ENCODE assay signal across 1 cellular context in the genomic region with DNA sequence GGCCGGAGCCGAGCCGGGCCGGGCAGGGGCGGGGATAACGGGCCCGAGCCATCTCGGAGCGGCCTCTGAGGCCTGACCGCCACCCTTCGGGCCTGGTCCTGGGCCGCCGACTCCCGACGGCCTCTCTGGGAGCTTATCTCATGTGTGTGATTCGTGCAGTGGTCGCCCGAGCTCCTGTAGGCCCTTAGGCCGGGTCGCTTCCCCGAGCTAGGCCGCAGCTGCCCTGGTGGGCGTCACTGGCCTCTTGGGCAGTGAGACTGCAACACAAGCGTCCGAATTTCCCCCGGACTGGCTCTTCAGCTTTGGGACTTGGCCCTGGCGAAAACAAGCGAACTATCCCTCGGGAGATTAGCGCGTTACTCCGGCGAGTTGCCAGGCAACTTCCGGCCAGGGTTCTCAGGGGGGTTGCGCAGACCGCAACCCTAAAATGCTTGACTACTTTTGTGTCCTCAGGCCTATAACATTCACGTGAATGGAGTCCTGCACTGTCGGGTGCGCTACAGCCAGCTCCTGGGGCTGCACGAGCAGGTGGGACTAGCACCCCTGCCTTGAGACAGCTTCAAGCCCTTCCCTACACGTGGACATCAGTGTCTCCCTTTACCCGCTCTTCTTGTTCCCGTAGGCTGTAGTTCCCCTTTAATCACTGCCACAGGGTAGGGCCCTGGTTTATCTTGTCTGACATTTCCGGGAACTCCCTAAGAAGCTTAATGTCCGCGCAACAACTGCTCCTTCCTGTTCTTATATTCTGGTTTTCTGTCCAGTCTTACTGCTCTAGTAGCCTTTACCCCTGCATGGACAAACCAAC.
TF ChIP-seq lines count a peak whose summit lies in the region.

No MANE protein-coding gene starts in this region.

TF ChIP-seq in HepG2, 621 proteins besides CTCF, POLR2A, EP300 and RAD21 (continued from another document and continues in another):
- TF ChIP-seq, protein P1, sequence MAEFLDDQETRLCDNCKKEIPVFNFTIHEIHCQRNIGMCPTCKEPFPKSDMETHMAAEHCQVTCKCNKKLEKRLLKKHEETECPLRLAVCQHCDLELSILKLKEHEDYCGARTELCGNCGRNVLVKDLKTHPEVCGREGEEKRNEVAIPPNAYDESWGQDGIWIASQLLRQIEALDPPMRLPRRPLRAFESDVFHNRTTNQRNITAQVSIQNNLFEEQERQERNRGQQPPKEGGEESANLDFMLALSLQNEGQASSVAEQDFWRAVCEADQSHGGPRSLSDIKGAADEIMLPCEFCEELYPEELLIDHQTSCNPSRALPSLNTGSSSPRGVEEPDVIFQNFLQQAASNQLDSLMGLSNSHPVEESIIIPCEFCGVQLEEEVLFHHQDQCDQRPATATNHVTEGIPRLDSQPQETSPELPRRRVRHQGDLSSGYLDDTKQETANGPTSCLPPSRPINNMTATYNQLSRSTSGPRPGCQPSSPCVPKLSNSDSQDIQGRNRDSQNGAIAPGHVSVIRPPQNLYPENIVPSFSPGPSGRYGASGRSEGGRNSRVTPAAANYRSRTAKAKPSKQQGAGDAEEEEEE (CRISPR knock-in tag; IDR thresholded peaks at IDR 0.05; ENCODE audit: borderline replicate concordance), result no peak
- TF ChIP-seq MTA3 (CRISPR knock-in tag; IDR thresholded peaks at IDR 0.05) (no peak), CBX1 (IDR thresholded peaks at IDR 0.05; ENCODE audit: low read depth) (no peak), RAD51 (IDR thresholded peaks at IDR 0.05; ENCODE audit: borderline replicate concordance) (no peak), SP1 (IDR thresholded peaks at IDR 0.05) (no peak), SP1 (CRISPR knock-in tag; IDR thresholded peaks at IDR 0.05) (no peak), ZNF460 (CRISPR knock-in tag; IDR thresholded peaks at IDR 0.05; ENCODE audit: borderline replicate concordance) (no peak), MLLT10 (CRISPR knock-in tag; IDR thresholded peaks at IDR 0.05) (no peak), NPAS2 (CRISPR knock-in tag; IDR thresholded peaks at IDR 0.05; ENCODE audit: borderline replicate concordance) (no peak), ZFP90 (CRISPR knock-in tag; IDR thresholded peaks at IDR 0.05; ENCODE audit: borderline replicate concordance) (no peak), ZNF790 (CRISPR knock-in tag; IDR thresholded peaks at IDR 0.05; ENCODE audit: borderline replicate concordance) (no peak), ZNF160 (CRISPR knock-in tag; IDR thresholded peaks at IDR 0.05) (no peak), ZBTB21 (CRISPR knock-in tag; IDR thresholded peaks at IDR 0.05) (no peak; the same call in 1 of the 2 replicates), HDAC2 (CRISPR knock-in tag; IDR thresholded peaks at IDR 0.05) (no peak), YEATS2 (CRISPR knock-in tag; IDR thresholded peaks at IDR 0.05; ENCODE audit: borderline replicate concordance) (no peak), KDM1A (CRISPR knock-in tag; IDR thresholded peaks at IDR 0.05) (no peak), SPEN (CRISPR knock-in tag; IDR thresholded peaks at IDR 0.05; ENCODE audit: low read depth) (no peak), SMARCC2 (IDR thresholded peaks at IDR 0.05) (no peak), ZSCAN9 (CRISPR knock-in tag; IDR thresholded peaks at IDR 0.05; ENCODE audit: borderline replicate concordance) (no peak), ZNF335 (CRISPR knock-in tag; IDR thresholded peaks at IDR 0.05) (no peak; the same call in 1 of the 2 replicates), ZNF724P (CRISPR knock-in tag; IDR thresholded peaks at IDR 0.05; ENCODE audit: borderline replicate concordance) (no peak), RFX3 (CRISPR knock-in tag; IDR thresholded peaks at IDR 0.05) (no peak)
- TF ChIP-seq, protein P2, sequence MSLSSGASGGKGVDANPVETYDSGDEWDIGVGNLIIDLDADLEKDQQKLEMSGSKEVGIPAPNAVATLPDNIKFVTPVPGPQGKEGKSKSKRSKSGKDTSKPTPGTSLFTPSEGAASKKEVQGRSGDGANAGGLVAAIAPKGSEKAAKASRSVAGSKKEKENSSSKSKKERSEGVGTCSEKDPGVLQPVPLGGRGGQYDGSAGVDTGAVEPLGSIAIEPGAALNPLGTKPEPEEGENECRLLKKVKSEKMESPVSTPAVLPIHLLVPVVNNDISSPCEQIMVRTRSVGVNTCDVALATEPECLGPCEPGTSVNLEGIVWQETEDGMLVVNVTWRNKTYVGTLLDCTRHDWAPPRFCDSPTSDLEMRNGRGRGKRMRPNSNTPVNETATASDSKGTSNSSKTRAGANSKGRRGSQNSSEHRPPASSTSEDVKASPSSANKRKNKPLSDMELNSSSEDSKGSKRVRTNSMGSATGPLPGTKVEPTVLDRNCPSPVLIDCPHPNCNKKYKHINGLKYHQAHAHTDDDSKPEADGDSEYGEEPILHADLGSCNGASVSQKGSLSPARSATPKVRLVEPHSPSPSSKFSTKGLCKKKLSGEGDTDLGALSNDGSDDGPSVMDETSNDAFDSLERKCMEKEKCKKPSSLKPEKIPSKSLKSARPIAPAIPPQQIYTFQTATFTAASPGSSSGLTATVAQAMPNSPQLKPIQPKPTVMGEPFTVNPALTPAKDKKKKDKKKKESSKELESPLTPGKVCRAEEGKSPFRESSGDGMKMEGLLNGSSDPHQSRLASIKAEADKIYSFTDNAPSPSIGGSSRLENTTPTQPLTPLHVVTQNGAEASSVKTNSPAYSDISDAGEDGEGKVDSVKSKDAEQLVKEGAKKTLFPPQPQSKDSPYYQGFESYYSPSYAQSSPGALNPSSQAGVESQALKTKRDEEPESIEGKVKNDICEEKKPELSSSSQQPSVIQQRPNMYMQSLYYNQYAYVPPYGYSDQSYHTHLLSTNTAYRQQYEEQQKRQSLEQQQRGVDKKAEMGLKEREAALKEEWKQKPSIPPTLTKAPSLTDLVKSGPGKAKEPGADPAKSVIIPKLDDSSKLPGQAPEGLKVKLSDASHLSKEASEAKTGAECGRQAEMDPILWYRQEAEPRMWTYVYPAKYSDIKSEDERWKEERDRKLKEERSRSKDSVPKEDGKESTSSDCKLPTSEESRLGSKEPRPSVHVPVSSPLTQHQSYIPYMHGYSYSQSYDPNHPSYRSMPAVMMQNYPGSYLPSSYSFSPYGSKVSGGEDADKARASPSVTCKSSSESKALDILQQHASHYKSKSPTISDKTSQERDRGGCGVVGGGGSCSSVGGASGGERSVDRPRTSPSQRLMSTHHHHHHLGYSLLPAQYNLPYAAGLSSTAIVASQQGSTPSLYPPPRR (CRISPR knock-in tag; IDR thresholded peaks at IDR 0.05; ENCODE audit: borderline replicate concordance), result no peak
- TF ChIP-seq, protein P3, sequence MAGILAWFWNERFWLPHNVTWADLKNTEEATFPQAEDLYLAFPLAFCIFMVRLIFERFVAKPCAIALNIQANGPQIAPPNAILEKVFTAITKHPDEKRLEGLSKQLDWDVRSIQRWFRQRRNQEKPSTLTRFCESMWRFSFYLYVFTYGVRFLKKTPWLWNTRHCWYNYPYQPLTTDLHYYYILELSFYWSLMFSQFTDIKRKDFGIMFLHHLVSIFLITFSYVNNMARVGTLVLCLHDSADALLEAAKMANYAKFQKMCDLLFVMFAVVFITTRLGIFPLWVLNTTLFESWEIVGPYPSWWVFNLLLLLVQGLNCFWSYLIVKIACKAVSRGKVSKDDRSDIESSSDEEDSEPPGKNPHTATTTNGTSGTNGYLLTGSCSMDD (CRISPR knock-in tag; IDR thresholded peaks at IDR 0.05), result peak; percentile 49; the same call in 1 of the 2 replicates
- TF ChIP-seq, protein P4, sequence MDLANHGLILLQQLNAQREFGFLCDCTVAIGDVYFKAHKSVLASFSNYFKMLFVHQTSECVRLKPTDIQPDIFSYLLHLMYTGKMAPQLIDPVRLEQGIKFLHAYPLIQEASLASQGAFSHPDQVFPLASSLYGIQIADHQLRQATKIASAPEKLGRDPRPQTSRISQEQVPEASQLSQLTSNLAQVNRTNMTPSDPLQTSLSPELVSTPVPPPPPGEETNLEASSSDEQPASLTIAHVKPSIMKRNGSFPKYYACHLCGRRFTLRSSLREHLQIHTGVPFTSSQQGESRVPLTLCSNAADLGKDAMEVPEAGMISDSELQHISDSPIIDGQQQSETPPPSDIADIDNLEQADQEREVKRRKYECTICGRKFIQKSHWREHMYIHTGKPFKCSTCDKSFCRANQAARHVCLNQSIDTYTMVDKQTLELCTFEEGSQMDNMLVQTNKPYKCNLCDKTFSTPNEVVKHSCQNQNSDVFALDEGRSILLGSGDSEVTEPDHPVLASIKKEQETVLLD (CRISPR knock-in tag; IDR thresholded peaks at IDR 0.05; ENCODE audit: low read depth), result no peak; the same call in 1 of the 2 replicates
- TF ChIP-seq, protein P5, sequence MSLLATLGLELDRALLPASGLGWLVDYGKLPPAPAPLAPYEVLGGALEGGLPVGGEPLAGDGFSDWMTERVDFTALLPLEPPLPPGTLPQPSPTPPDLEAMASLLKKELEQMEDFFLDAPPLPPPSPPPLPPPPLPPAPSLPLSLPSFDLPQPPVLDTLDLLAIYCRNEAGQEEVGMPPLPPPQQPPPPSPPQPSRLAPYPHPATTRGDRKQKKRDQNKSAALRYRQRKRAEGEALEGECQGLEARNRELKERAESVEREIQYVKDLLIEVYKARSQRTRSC (CRISPR knock-in tag; IDR thresholded peaks at IDR 0.05; ENCODE audit: low read depth), result no peak
- TF ChIP-seq, protein P6, sequence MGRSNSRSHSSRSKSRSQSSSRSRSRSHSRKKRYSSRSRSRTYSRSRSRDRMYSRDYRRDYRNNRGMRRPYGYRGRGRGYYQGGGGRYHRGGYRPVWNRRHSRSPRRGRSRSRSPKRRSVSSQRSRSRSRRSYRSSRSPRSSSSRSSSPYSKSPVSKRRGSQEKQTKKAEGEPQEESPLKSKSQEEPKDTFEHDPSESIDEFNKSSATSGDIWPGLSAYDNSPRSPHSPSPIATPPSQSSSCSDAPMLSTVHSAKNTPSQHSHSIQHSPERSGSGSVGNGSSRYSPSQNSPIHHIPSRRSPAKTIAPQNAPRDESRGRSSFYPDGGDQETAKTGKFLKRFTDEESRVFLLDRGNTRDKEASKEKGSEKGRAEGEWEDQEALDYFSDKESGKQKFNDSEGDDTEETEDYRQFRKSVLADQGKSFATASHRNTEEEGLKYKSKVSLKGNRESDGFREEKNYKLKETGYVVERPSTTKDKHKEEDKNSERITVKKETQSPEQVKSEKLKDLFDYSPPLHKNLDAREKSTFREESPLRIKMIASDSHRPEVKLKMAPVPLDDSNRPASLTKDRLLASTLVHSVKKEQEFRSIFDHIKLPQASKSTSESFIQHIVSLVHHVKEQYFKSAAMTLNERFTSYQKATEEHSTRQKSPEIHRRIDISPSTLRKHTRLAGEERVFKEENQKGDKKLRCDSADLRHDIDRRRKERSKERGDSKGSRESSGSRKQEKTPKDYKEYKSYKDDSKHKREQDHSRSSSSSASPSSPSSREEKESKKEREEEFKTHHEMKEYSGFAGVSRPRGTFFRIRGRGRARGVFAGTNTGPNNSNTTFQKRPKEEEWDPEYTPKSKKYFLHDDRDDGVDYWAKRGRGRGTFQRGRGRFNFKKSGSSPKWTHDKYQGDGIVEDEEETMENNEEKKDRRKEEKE (IDR thresholded peaks at IDR 0.05), result no peak
- TF ChIP-seq, protein P7, sequence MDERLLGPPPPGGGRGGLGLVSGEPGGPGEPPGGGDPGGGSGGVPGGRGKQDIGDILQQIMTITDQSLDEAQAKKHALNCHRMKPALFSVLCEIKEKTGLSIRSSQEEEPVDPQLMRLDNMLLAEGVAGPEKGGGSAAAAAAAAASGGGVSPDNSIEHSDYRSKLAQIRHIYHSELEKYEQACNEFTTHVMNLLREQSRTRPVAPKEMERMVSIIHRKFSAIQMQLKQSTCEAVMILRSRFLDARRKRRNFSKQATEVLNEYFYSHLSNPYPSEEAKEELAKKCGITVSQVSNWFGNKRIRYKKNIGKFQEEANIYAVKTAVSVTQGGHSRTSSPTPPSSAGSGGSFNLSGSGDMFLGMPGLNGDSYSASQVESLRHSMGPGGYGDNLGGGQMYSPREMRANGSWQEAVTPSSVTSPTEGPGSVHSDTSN (CRISPR knock-in tag; IDR thresholded peaks at IDR 0.05), result peak; percentile 6; the same call in 1 of the 2 replicates
- TF ChIP-seq, protein P8, sequence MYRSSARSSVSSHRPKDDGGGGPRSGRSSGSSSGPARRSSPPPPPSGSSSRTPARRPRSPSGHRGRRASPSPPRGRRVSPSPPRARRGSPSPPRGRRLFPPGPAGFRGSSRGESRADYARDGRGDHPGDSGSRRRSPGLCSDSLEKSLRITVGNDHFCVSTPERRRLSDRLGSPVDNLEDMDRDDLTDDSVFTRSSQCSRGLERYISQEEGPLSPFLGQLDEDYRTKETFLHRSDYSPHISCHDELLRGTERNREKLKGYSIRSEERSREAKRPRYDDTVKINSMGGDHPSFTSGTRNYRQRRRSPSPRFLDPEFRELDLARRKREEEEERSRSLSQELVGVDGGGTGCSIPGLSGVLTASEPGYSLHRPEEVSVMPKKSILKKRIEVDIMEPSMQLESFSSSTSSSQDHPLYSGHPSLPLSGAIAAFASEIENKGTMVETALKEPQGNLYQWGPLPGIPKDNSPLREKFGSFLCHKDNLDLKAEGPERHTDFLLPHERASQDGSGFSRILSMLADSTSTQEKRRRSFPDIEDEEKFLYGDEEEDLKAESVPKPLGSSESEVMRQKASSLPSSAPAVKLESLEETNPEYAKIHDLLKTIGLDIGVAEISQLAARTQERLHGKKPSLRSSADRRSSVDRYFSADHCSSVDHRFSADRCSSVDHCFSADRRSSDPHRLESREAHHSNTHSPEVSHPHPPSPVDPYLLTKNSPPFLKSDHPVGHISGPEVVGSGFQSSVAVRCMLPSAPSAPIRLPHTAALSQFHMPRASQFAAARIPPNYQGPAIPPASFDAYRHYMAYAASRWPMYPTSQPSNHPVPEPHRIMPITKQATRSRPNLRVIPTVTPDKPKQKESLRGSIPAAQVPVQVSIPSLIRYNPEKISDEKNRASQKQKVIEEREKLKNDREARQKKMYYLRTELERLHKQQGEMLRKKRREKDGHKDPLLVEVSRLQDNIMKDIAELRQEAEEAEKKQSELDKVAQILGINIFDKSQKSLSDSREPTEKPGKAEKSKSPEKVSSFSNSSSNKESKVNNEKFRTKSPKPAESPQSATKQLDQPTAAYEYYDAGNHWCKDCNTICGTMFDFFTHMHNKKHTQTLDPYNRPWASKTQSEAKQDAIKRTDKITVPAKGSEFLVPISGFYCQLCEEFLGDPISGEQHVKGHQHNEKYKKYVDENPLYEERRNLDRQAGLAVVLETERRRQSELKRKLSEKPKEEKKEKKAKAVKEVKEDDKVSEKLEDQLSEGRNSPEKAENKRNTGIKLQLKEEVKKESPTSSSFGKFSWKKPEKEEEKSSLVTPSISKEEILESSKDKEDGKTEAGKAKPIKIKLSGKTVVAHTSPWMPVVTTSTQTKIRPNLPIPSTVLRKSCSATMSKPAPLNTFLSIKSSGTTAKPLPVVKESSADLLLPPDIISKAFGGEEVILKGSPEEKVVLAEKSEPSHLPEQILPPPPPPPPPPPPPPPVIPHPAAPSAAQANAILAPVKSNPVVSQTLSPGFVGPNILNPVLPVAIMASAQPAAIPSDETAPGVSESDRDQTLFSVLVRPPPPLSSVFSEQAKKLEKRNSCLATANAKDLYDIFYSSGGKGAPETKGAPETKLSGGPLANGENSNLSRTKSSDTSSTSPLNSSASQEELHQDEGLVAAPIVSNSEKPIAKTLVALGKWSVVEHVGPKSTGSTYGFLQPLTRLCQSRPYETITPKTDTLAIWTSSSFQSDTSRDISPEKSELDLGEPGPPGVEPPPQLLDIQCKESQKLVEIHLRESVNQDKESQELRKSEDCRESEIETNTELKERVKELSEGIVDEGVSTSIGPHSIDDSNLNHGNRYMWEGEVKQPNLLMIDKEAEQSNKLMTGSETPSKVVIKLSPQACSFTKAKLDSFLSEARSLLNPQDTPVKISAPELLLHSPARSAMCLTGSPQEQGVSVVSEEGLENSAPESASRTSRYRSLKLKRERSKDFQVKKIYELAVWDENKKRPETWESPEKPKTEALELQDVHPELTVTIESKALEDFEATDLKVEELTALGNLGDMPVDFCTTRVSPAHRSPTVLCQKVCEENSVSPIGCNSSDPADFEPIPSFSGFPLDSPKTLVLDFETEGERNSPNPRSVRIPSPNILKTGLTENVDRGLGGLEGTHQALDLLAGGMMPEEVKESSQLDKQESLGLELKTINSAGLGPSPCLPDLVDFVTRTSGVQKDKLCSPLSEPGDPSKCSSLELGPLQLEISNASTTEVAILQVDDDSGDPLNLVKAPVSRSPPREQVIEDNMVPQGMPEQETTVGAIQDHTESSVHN (CRISPR knock-in tag; IDR thresholded peaks at IDR 0.05), result no peak
